ENCODE assay signal across 18 cellular contexts in the genomic region with DNA sequence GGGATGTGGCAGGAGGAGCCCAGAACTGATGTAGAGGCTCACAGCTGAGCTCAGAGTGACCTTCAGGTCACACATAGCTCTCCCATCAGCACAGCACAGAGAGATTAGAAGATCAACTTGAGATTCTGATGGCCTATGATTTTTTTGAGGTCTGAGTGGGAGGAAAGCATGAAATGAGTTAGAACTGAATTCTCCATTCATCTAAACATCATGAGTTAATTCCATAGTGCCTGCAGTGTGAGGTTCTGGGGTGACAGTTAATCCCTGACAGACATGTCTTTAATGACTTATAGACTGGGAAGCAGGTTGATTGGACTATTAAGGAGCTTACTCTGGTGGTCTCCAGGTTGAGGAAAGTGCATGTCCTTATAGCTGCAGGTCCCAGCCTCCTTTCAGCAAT.
"Had no signal": no experiment of that assay in that cellular context is flagged by ENCODE, and none has a peak within 500 bp of the region (broad histone marks: within the 10 kb centered on the region; RNA-seq: fewer than 3 reads in every experiment).

No MANE protein-coding gene starts in this region.

- H3K27ac Mint-ChIP-seq: activated T-helper 1 cell treated with anti-CD3 and anti-CD28 coated beads, Interleukin-12 subunit alpha, Interleukin-12 subunit beta, Interleukin-2, Interleukin-4 antibody, amounts not matched to agents 30 ng/mL and 10 ng/mL and 1 ng/mL, durations not matched to agents 14 hours and 24 hours and 36 hours; stimulated activated memory B cell treated with anti-CD40 and anti-IgM and Interleukin-4, amounts not matched to agents 10 μg/mL and 1 μg/mL and 100 μg/mL, for 72 hours had no signal

- H3K27me3 Mint-ChIP-seq: naive thymus-derived CD8-positive, alpha-beta T cell; stimulated activated memory B cell treated with anti-CD40 and anti-IgM and Interleukin-4, amounts not matched to agents 10 μg/mL and 1 μg/mL and 100 μg/mL, for 72 hours had no signal

- H3K9me3 ChIP-seq: adrenal gland, colonic mucosa, esophagus squamous epithelium, left lung, mucosa of descending colon, tibial artery had no signal

- H3K36me3 ChIP-seq: colonic mucosa had no signal

- ATAC-seq: left lung; mucosa of descending colon; naive thymus-derived CD8-positive, alpha-beta T cell; stimulated activated memory B cell treated with anti-CD40 and anti-IgM and Interleukin-4, amounts not matched to agents 10 μg/mL and 1 μg/mL and 100 μg/mL, for 72 hours had no signal

- DNase-seq: activated CD4-positive, alpha-beta T cell treated with anti-CD3 and anti-CD28 coated beads for 4 hours; activated naive CD4-positive, alpha-beta T cell treated with Interleukin-2 at 50 U/mL for 16 hours; adrenal gland; caudate nucleus; colonic mucosa; esophagus squamous epithelium; hippocampal formation; kidney; left lung; mammary epithelial cell; mucosa of descending colon; naive thymus-derived CD8-positive, alpha-beta T cell; retina; stimulated activated CD4-positive, alpha-beta T cell treated with anti-CD3 and anti-CD28 coated beads, Interleukin-12 subunit alpha, Interleukin-12 subunit beta, amount 100 ng/mL, for 4 hours; tibial artery had no signal

- H3K27me3 ChIP-seq: adrenal gland, colonic mucosa, esophagus squamous epithelium, left lung, tibial artery had no signal

- H3K9me3 Mint-ChIP-seq: activated T-helper 1 cell treated with anti-CD3 and anti-CD28 coated beads, Interleukin-12 subunit alpha, Interleukin-12 subunit beta, Interleukin-2, Interleukin-4 antibody, amounts not matched to agents 30 ng/mL and 10 ng/mL and 1 ng/mL, durations not matched to agents 14 hours and 24 hours and 36 hours; naive thymus-derived CD8-positive, alpha-beta T cell; stimulated activated memory B cell treated with anti-CD40 and anti-IgM and Interleukin-4, amounts not matched to agents 10 μg/mL and 1 μg/mL and 100 μg/mL, for 72 hours had no signal

- H3K4me3 Mint-ChIP-seq: activated T-helper 1 cell treated with anti-CD3 and anti-CD28 coated beads, Interleukin-12 subunit alpha, Interleukin-12 subunit beta, Interleukin-2, Interleukin-4 antibody, amounts not matched to agents 30 ng/mL and 10 ng/mL and 1 ng/mL, durations not matched to agents 14 hours and 24 hours and 36 hours; naive thymus-derived CD8-positive, alpha-beta T cell; stimulated activated memory B cell treated with anti-CD40 and anti-IgM and Interleukin-4, amounts not matched to agents 10 μg/mL and 1 μg/mL and 100 μg/mL, for 72 hours had no signal

- H3K27ac ChIP-seq: adrenal gland, colonic mucosa, tibial artery, VCaP had no signal

- FAIRE-seq: kidney had no signal

- H3K4me3 ChIP-seq: adrenal gland, colonic mucosa, esophagus squamous epithelium, left lung, mucosa of descending colon, tibial artery had no signal
